27 cellular contexts compared by ENCODE assay signal in genomic region chr14:92624764-92625163, GRCh38.
DNase-seq lines count a peak whose midpoint lies in the region; ATAC-seq and TF ChIP-seq lines count a peak whose summit lies in the region.
"Had no signal": no experiment of that assay in that cellular context is flagged by ENCODE, and none has a peak within 500 bp of the region (broad histone marks: within the 10 kb centered on the region; RNA-seq: fewer than 3 reads in every experiment).

No MANE protein-coding gene starts in this region.

- intact Hi-C loops in cardiac septum (cut with DNase I): no loop called here

- DNase-seq in A172 (ENCODE audit: low spot score) (peak; percentile 11), M059J (ENCODE audit: low read depth) (peak; percentile 28), brain microvascular endothelial cell (peak; percentile 52), mesenteric fat pad (ENCODE audit: low spot score) (peak; percentile 41), cardiac septum (ENCODE audit: low spot score) (no peak)
- DNase-seq in effector CD4-positive, alpha-beta T cell: no peak
- DNase-seq: 8988T; activated B cell treated with CpG ODN at 0.5 μM for 24 hours; activated CD4-positive, alpha-beta T cell treated with anti-CD3 and anti-CD28 coated beads, Interleukin-2, amount 50 U/mL, for 1 hour; activated naive CD4-positive, alpha-beta T cell; activated T-cell treated with anti-CD3 and anti-CD28 coated beads, Interleukin-2, amount 50 U/mL, for 48 hours; CD8-positive, alpha-beta T cell; effector CD8-positive, alpha-beta T cell; foreskin melanocyte; H9; heart right ventricle; left colon; NCI-H1105 treated with DMSO at 0.1 percent for 48 hours; NCI-H2081; NCI-H446; SHP77; stomach; tibial artery had no signal

- ATAC-seq in GM21515 (IDR thresholded peaks at IDR 0.05; ENCODE audit: unreplicated experiment): no peak
- no peak for ATAC-seq in HG02840 (IDR thresholded peaks at IDR 0.05; ENCODE audit: low FRiP score, unreplicated experiment)
- ATAC-seq: CD8-positive, alpha-beta T cell; heart right ventricle; K562; left colon had no signal

- H3K27me3 ChIP-seq in brain microvascular endothelial cell (replicated peaks): no peaks in the 10 kb centered on the region
- H3K27me3 ChIP-seq: heart right ventricle, stomach, tibial artery had no signal

- H3K4me3 ChIP-seq in brain microvascular endothelial cell (ENCODE audit: low read depth, low read length): no peak overlapping the region
- H3K4me3 ChIP-seq: heart right ventricle, K562, skin epidermis, stomach, tibial artery had no signal

- H3K27ac ChIP-seq in brain microvascular endothelial cell: peak overlapping the region; percentile 70
- H3K27ac ChIP-seq: heart right ventricle, stomach, tibial artery had no signal

- no peak for TF ChIP-seq CTCF in brain microvascular endothelial cell (IDR thresholded peaks at IDR 0.05; ENCODE audit: low read depth, low read length, missing control alignments)

- in situ Hi-C loops in brain microvascular endothelial cell (cut with HindIII; ENCODE audit: low pct_ligation_motif_present, low sequenced_read_pairs): no loop called here

- H3K36me3 ChIP-seq in brain microvascular endothelial cell (replicated peaks): peaks cover 6% of the 10 kb centered on the region

Comparison
In these comparisons a context has a peak if more than half of its experiments do, and no peak if none do; other contexts are left out.
1. DNase-seq: peak in A172 (single experiment), M059J (single experiment), brain microvascular endothelial cell (single experiment) and mesenteric fat pad (single experiment); none in cardiac septum (single experiment) and effector CD4-positive, alpha-beta T cell (single experiment).